In the genomic region with DNA sequence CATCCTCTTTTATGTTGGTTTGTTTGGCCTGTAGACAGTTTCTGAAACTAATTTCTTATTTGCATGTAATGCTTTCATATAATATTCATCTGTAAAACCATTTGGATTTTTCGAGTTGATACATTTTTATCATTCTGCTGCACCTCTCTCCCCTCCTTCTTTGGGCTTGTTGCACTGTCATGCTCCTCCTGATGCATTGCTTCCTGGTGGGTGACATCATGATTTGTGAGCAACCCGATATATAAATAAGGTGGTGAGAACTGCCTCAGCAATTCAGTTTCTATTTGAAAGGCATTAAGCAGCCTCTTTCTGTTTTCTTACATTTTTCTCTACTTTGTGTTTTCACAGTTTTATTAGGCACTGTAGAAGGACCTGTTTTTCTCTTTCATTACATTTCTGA, we compare ENCODE assay signal across 8 cellular contexts.
DNase-seq lines count a peak whose midpoint lies in the region; ATAC-seq and TF ChIP-seq lines count a peak whose summit lies in the region.

No MANE protein-coding gene starts in this region.

- H3K27ac Mint-ChIP-seq in Calu3 (ENCODE audit: unreplicated experiment): no peak overlapping the region

- intact Hi-C loops in Calu3 (cut with micrococcal nuclease; ENCODE audit: unreplicated experiment): no loop called here

- CTCF ChIA-PET in Calu3 (lab: Charles Lee): no interaction called here

- no peaks in the 10 kb centered on the region for H3K27me3 Mint-ChIP-seq in Calu3 (ENCODE audit: unreplicated experiment)

- no peaks in the 10 kb centered on the region for H3K36me3 Mint-ChIP-seq in Calu3 (ENCODE audit: insufficient read depth, unreplicated experiment)

- H3K4me1 Mint-ChIP-seq in Calu3 (ENCODE audit: low read depth, unreplicated experiment): peaks cover 30% of the 10 kb centered on the region

- BruUV-seq in Calu3 (replicated peaks; lab: Mats Ljungman, UMichigan): no TSS peak

- H3K9me3 Mint-ChIP-seq in Calu3 (ENCODE audit: low read depth, unreplicated experiment): no peaks in the 10 kb centered on the region

- no peak overlapping the region for H3K4me3 Mint-ChIP-seq in Calu3 (ENCODE audit: low read depth, unreplicated experiment)

- DNase-seq in NCI-H1436 (lab: John Stamatoyannopoulos, UW): peak; percentile 14
- DNase-seq in NCI-H1436 treated with DMSO at 0.1 percent for 48 hours (lab: John Stamatoyannopoulos, UW): no peak
- DNase-seq in RKO (ENCODE audit: low spot score): peak; percentile 64
- DNase-seq in lung microvascular endothelial cell (ENCODE audit: low read depth in 2 of 2): peak; percentile 24 to 77
- DNase-seq in NCI-H2029 treated with DMSO at 0.1 percent for 48 hours (lab: John Stamatoyannopoulos, UW): no peak
- no peak for DNase-seq in Kasumi-1 (lab: John Stamatoyannopoulos, UW)
- no peak for DNase-seq in Calu3

- no peak for TF ChIP-seq CTCF in Calu3 (IDR thresholded peaks at IDR 0.05; ENCODE audit: unreplicated experiment)

- ATAC-seq in HG02610 (IDR thresholded peaks at IDR 0.05; ENCODE audit: unreplicated experiment): peak; percentile 36

Comparison
In these comparisons a context has a peak if more than half of its experiments do, and no peak if none do; other contexts are left out.
1. DNase-seq: peak in NCI-H1436 (single experiment), RKO (single experiment) and lung microvascular endothelial cell (2 of 2); none in NCI-H1436 treated with DMSO at 0.1 percent for 48 hours (single experiment), NCI-H2029 treated with DMSO at 0.1 percent for 48 hours (single experiment), Kasumi-1 (0 of 2) and Calu3 (single experiment).